1 cellular context compared by ENCODE assay signal in the genomic region with DNA sequence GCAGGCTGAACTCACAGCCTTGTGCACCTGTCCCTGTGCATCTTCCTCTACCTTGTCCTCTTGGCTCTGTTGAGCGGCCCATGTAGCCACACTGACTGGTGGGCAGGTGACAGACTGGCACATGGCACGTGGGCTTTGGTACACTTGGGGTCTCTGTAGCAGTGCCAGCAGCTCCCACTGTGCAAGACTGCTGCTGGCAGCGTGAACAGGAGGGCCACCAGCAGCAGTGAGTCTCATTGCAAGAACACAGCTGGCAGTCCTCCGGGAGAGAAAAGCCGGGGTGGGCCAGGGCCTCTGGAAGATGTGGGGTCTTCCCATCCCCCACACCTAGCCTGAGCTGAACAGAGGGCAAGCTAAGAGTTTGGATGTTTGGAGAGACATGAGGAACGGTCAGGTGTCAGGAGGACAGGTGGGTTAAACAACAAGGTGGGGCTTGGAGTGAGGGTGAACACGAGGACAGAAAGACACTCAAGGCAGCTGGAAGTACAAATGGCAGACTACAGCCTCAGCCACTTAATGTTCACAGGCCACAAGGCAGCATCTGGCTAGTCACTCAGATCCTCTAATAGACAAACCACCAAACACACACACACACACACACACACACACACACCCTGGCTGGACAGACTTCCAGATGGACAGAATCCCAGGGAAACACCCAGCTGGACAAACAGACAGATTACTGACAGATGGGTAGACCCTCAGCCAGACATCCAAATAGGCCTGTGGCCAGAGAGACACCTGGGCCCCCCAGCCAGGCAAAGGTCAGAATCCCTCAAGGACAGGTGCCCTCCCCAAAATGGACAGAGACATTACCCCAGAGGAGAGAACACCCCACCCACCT.
TF ChIP-seq lines count a peak whose summit lies in the region.

No MANE protein-coding gene starts in this region.

TF ChIP-seq in IMR-90, 13 proteins besides CTCF, POLR2A, EP300 and RAD21:
- TF ChIP-seq, protein P1, sequence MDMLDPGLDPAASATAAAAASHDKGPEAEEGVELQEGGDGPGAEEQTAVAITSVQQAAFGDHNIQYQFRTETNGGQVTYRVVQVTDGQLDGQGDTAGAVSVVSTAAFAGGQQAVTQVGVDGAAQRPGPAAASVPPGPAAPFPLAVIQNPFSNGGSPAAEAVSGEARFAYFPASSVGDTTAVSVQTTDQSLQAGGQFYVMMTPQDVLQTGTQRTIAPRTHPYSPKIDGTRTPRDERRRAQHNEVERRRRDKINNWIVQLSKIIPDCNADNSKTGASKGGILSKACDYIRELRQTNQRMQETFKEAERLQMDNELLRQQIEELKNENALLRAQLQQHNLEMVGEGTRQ (IDR thresholded peaks at IDR 0.05; ENCODE audit: low read depth, low read length), result no peak
TF ChIP-seq in IMR-90: peak in this region for 0.
